ENCODE assay signal across 29 cellular contexts in the genomic region with DNA sequence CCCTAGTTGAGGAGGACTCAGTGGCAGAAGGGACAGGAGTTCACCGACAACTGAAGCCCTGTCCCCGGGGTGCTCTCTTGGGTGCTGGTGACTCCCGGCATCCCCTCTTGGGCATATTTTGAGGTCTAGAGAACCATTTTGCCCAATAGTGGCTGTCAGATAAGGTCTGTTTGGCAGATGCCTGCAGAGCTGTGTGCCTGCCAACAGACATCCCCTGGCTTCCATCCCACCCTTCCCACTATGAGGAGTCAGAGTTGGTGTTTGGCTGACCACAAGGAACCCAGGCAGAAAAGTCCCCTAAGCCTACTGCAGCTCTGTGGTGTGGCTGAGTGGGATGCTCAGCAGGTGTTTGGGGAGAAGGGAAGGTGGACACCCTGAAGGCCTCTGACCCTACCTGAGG.
DNase-seq lines count a peak whose midpoint lies in the region; ATAC-seq and TF ChIP-seq lines count a peak whose summit lies in the region.
"Had no signal": no experiment of that assay in that cellular context is flagged by ENCODE, and none has a peak within 500 bp of the region (broad histone marks: within the 10 kb centered on the region; RNA-seq: fewer than 3 reads in every experiment).

No MANE protein-coding gene starts in this region.

- no peaks in the 10 kb centered on the region for H4K20me1 ChIP-seq in BLaER1

- ATAC-seq in activated CD4-positive, alpha-beta T cell treated with anti-CD3 and anti-CD28 coated beads for 36 hours: no peak
- ATAC-seq in activated T-helper 17 cell treated with anti-CD3 and anti-CD28 coated beads, Interleukin-2, amount 50 U/mL, for 72 hours (replicated peaks): no peak
- ATAC-seq in CD4-positive, alpha-beta T cell (ENCODE audit: poor library complexity): no peak
- ATAC-seq in T-helper 17 cell: no peak
- ATAC-seq: activated T-cell treated with anti-CD3 and anti-CD28 coated beads, Interleukin-2, amount 50 U/mL, for 72 hours; gastroesophageal sphincter; left colon; PC-3; right lobe of liver had no signal

- H3K27ac ChIP-seq in BLaER1: peak overlapping the region; percentile 75
- H3K27ac ChIP-seq in CD4-positive, alpha-beta T cell (ENCODE audit: low read depth, low read length): no peak overlapping the region
- H3K27ac ChIP-seq: ascending aorta, esophagus squamous epithelium, gastroesophageal sphincter, hepatocyte, right lobe of liver, uterus had no signal

- peaks cover 32% of the 10 kb centered on the region for H3K9me3 ChIP-seq in BLaER1
- no peaks in the 10 kb centered on the region for H3K9me3 ChIP-seq in CD4-positive, alpha-beta T cell (ENCODE audit: control insufficient read depth, low read length)
- no peaks in the 10 kb centered on the region for H3K9me3 ChIP-seq in T-helper 17 cell (ENCODE audit: control insufficient read depth, low read length, poor library complexity, severe bottlenecking)
- H3K9me3 ChIP-seq: ascending aorta, esophagus squamous epithelium, gastroesophageal sphincter, right lobe of liver, uterus had no signal

- no peak overlapping the region for H3K4me3 Mint-ChIP-seq in activated CD4-positive, alpha-beta T cell treated with anti-CD3 and anti-CD28 coated beads for 36 hours
- no peak overlapping the region for H3K4me3 Mint-ChIP-seq in activated T-helper 17 cell treated with anti-CD3 and anti-CD28 coated beads, Interleukin-2, amount 50 U/mL, for 72 hours
- no peak overlapping the region for H3K4me3 Mint-ChIP-seq in CD4-positive, alpha-beta T cell
- H3K4me3 Mint-ChIP-seq in T-helper 17 cell: no peak overlapping the region
- H3K4me3 Mint-ChIP-seq: activated B cell treated with CpG ODN at 0.5 μM for 24 hours; activated T-cell treated with anti-CD3 and anti-CD28 coated beads, Interleukin-2, amount 50 U/mL, for 72 hours had no signal

- peak overlapping the region; percentile 33 for H3K27ac Mint-ChIP-seq in activated CD4-positive, alpha-beta T cell treated with anti-CD3 and anti-CD28 coated beads for 36 hours
- H3K27ac Mint-ChIP-seq in activated T-helper 17 cell treated with anti-CD3 and anti-CD28 coated beads, Interleukin-2, amount 50 U/mL, for 72 hours: peak overlapping the region; percentile 33
- H3K27ac Mint-ChIP-seq in CD4-positive, alpha-beta T cell: no peak overlapping the region
- H3K27ac Mint-ChIP-seq in T-helper 17 cell: no peak overlapping the region
- H3K27ac Mint-ChIP-seq: activated B cell treated with CpG ODN at 0.5 μM for 24 hours had no signal

- H3K9me3 Mint-ChIP-seq in activated CD4-positive, alpha-beta T cell treated with anti-CD3 and anti-CD28 coated beads for 36 hours (ENCODE audit: low read depth): peaks cover 2% of the 10 kb centered on the region
- peaks cover 3% of the 10 kb centered on the region for H3K9me3 Mint-ChIP-seq in activated T-helper 17 cell treated with anti-CD3 and anti-CD28 coated beads, Interleukin-2, amount 50 U/mL, for 72 hours
- no peaks in the 10 kb centered on the region for H3K9me3 Mint-ChIP-seq in CD4-positive, alpha-beta T cell

- no peak overlapping the region for H3K9ac ChIP-seq in BLaER1

- intact Hi-C loops in activated CD4-positive, alpha-beta T cell treated with anti-CD3 and anti-CD28 coated beads for 36 hours (cut with DNase I, micrococcal nuclease): no loop called here
- intact Hi-C loops in CD4-positive, alpha-beta T cell (cut with DNase I, micrococcal nuclease): loop anchor here in 1 of 2 experiments (5.0 kb wide), 1 partner anchor 107 kb away; no protein-coding TSS in a partner anchor

- peak overlapping the region; percentile 6; the same call in 1 of the 2 replicates for H3K4me3 ChIP-seq in BLaER1
- H3K4me3 ChIP-seq: ascending aorta, esophagus squamous epithelium, gastroesophageal sphincter, hepatocyte, right lobe of liver, uterus had no signal

- H3K27me3 Mint-ChIP-seq in activated CD4-positive, alpha-beta T cell treated with anti-CD3 and anti-CD28 coated beads for 36 hours: no peaks in the 10 kb centered on the region
- H3K27me3 Mint-ChIP-seq in activated T-helper 17 cell treated with anti-CD3 and anti-CD28 coated beads, Interleukin-2, amount 50 U/mL, for 72 hours: no peaks in the 10 kb centered on the region
- H3K27me3 Mint-ChIP-seq in CD4-positive, alpha-beta T cell: no peaks in the 10 kb centered on the region
- no peaks in the 10 kb centered on the region for H3K27me3 Mint-ChIP-seq in T-helper 17 cell
- H3K27me3 Mint-ChIP-seq: activated B cell treated with CpG ODN at 0.5 μM for 24 hours had no signal

- POLR2A ChIA-PET in activated CD4-positive, alpha-beta T cell treated with anti-CD3 and anti-CD28 coated beads for 36 hours (lab: Charles Lee): interaction anchor here (0.6 kb wide), 1 partner anchor 267 kb away, joined by 3 read pairs; no protein-coding TSS in a partner anchor
- POLR2A ChIA-PET in CD4-positive, alpha-beta T cell (lab: Charles Lee): no interaction called here

- peaks cover 43% of the 10 kb centered on the region for H3K36me3 ChIP-seq in BLaER1
- H3K36me3 ChIP-seq: ascending aorta, esophagus squamous epithelium, gastroesophageal sphincter, right lobe of liver, uterus had no signal

- peaks cover 56% of the 10 kb centered on the region for H3K4me1 Mint-ChIP-seq in activated CD4-positive, alpha-beta T cell treated with anti-CD3 and anti-CD28 coated beads for 36 hours
- H3K4me1 Mint-ChIP-seq in activated T-helper 17 cell treated with anti-CD3 and anti-CD28 coated beads, Interleukin-2, amount 50 U/mL, for 72 hours: peaks cover 38% of the 10 kb centered on the region
- peaks cover 31% of the 10 kb centered on the region for H3K4me1 Mint-ChIP-seq in CD4-positive, alpha-beta T cell (ENCODE audit: low read depth)
- peaks cover 15% of the 10 kb centered on the region for H3K4me1 Mint-ChIP-seq in T-helper 17 cell

- no peak for DNase-seq in activated CD4-positive, alpha-beta T cell treated with anti-CD3 and anti-CD28 coated beads for 36 hours
- DNase-seq in activated CD4-positive, alpha-beta T cell treated with anti-CD3 and anti-CD28 coated beads, Interleukin-2, amount 50 U/mL, for 48 hours: no peak
- peak; percentile 80 for DNase-seq in myocyte (ENCODE audit: low read depth)
- DNase-seq in NCI-H1694 treated with DMSO at 0.1 percent for 48 hours (lab: John Stamatoyannopoulos, UW): no peak
- no peak for DNase-seq in CD4-positive, alpha-beta T cell
- DNase-seq in T-helper 17 cell: no peak
- DNase-seq: activated B cell treated with CpG ODN at 0.5 μM for 24 hours; activated naive CD4-positive, alpha-beta T cell treated with anti-CD3 and anti-CD28 coated beads, Interleukin-2, amount 50 U/mL, for 16 hours; activated T-cell treated with anti-CD3 and anti-CD28 coated beads, Interleukin-2, amount 50 U/mL, for 72 hours; caudate nucleus; esophagus squamous epithelium; GOT3; left colon; NCI-H1048; NCI-H187; NCI-H2171 treated with DMSO at 0.1 percent for 48 hours; NCI-H524; PC-3; right lobe of liver; Right ventricle myocardium superior; stimulated activated CD4-positive, alpha-beta T cell treated with anti-CD3 and anti-CD28 coated beads, Interleukin-12 subunit alpha, Interleukin-12 subunit beta, amount 100 ng/mL, for 4 hours; stimulated activated CD4-positive, alpha-beta T cell treated with anti-CD3 and anti-CD28 coated beads, Interleukin-4, amount 100 ng/mL, for 24 hours; stimulated activated naive CD4-positive, alpha-beta T cell treated with Interleukin-2 at 50 U/mL for 16 hours; uterus had no signal

- peak overlapping the region; percentile 71 for H3K4me2 ChIP-seq in BLaER1
- H3K4me2 ChIP-seq: hepatocyte had no signal

- peaks cover 33% of the 10 kb centered on the region for H3K36me3 Mint-ChIP-seq in activated CD4-positive, alpha-beta T cell treated with anti-CD3 and anti-CD28 coated beads for 36 hours (ENCODE audit: low read depth)
- peaks cover 9% of the 10 kb centered on the region for H3K36me3 Mint-ChIP-seq in activated T-helper 17 cell treated with anti-CD3 and anti-CD28 coated beads, Interleukin-2, amount 50 U/mL, for 72 hours (ENCODE audit: low read depth)
- H3K36me3 Mint-ChIP-seq in CD4-positive, alpha-beta T cell (ENCODE audit: low read depth): no peaks in the 10 kb centered on the region
- H3K36me3 Mint-ChIP-seq in T-helper 17 cell (ENCODE audit: low read depth): no peaks in the 10 kb centered on the region

- peaks cover 98% of the 10 kb centered on the region for H3K4me1 ChIP-seq in BLaER1
- H3K4me1 ChIP-seq: right lobe of liver, uterus had no signal

- no peaks in the 10 kb centered on the region for H3K27me3 ChIP-seq in BLaER1
- H3K27me3 ChIP-seq in CD4-positive, alpha-beta T cell (ENCODE audit: control insufficient read depth, insufficient read depth, low read length): no peaks in the 10 kb centered on the region
- H3K27me3 ChIP-seq: ascending aorta, esophagus squamous epithelium, gastroesophageal sphincter, hepatocyte, right lobe of liver, uterus had no signal

- CTCF ChIA-PET in activated CD4-positive, alpha-beta T cell treated with anti-CD3 and anti-CD28 coated beads for 36 hours (lab: Charles Lee): interaction anchor here (1.8 kb wide), 1 partner anchor 10 kb away, joined by 3 read pairs; no protein-coding TSS in a partner anchor
- CTCF ChIA-PET in CD4-positive, alpha-beta T cell (lab: Charles Lee): no interaction called here

- no peak for TF ChIP-seq CTCF in CD4-positive, alpha-beta T cell (IDR thresholded peaks at IDR 0.05)

Comparison
In these comparisons a context has a peak if more than half of its experiments do, and no peak if none do; other contexts are left out.
1. H3K27ac Mint-ChIP-seq: peak in activated CD4-positive, alpha-beta T cell treated with anti-CD3 and anti-CD28 coated beads for 36 hours (single experiment) and activated T-helper 17 cell treated with anti-CD3 and anti-CD28 coated beads, Interleukin-2, amount 50 U/mL, for 72 hours (single experiment); none in CD4-positive, alpha-beta T cell (single experiment) and T-helper 17 cell (single experiment).